In genomic region chr9:4640027-4640426, GRCh38 we compare ENCODE assay signal across 8 cellular contexts. TPM values are rescaled to one million over a fixed set of nuclear protein-coding genes. Genes with fewer than 3 reads are reported as not detected.
A peak's percentile ranks its signal among the peaks of the same experiment; 100 is the strongest.
DNase-seq lines count a peak whose midpoint lies in the region; ATAC-seq and TF ChIP-seq lines count a peak whose summit lies in the region.

No MANE protein-coding gene starts in this region.

- no peaks in the 10 kb centered on the region for H3K27me3 Mint-ChIP-seq in activated T-cell treated with anti-CD3 and anti-CD28 coated beads, Interleukin-2, amount 50 U/mL, for 24 hours
- H3K27me3 Mint-ChIP-seq in natural killer cell (ENCODE audit: low read depth in 2 of 2) = peaks cover 14 to 24% of the 10 kb centered on the region in 2 donors

- peaks cover 6% of the 10 kb centered on the region for H3K4me1 Mint-ChIP-seq in activated T-cell treated with anti-CD3 and anti-CD28 coated beads, Interleukin-2, amount 50 U/mL, for 24 hours (ENCODE audit: low read depth)
- peaks cover 0 to 5% of the 10 kb centered on the region in 2 donors for H3K4me1 Mint-ChIP-seq in natural killer cell

- no peaks in the 10 kb centered on the region for H3K9me3 Mint-ChIP-seq in activated T-cell treated with anti-CD3 and anti-CD28 coated beads, Interleukin-2, amount 50 U/mL, for 24 hours
- no peaks in the 10 kb centered on the region for H3K9me3 Mint-ChIP-seq in natural killer cell

- no peak for TF ChIP-seq CTCF in natural killer cell (IDR thresholded peaks at IDR 0.05)

- no peaks in the 10 kb centered on the region for H3K36me3 Mint-ChIP-seq in activated T-cell treated with anti-CD3 and anti-CD28 coated beads, Interleukin-2, amount 50 U/mL, for 24 hours (ENCODE audit: low read depth)
- no peaks in the 10 kb centered on the region for H3K36me3 Mint-ChIP-seq in natural killer cell

- no peak overlapping the region for H3K27ac Mint-ChIP-seq in activated T-cell treated with anti-CD3 and anti-CD28 coated beads, Interleukin-2, amount 50 U/mL, for 24 hours
- H3K27ac Mint-ChIP-seq in natural killer cell = no peak overlapping the region

- intact Hi-C loops in natural killer cell (cut with micrococcal nuclease) = no loop called here

- no peak overlapping the region for H3K4me3 Mint-ChIP-seq in activated T-cell treated with anti-CD3 and anti-CD28 coated beads, Interleukin-2, amount 50 U/mL, for 24 hours
- no peak overlapping the region for H3K4me3 Mint-ChIP-seq in natural killer cell

- ATAC-seq in GM19328 (IDR thresholded peaks at IDR 0.05; ENCODE audit: unreplicated experiment) = no peak
- no peak for ATAC-seq in natural killer cell

- DNase-seq in NCI-H510A treated with DMSO at 0.1 percent for 48 hours (lab: John Stamatoyannopoulos, UW) (peak; percentile 8), NCI-H510A (lab: John Stamatoyannopoulos, UW) (no peak), NCI-H1694 treated with DMSO at 0.1 percent for 48 hours (lab: John Stamatoyannopoulos, UW) (peak; percentile 10), iPS-NIHi7 (ENCODE audit: extremely low spot score) (peak; percentile 51), natural killer cell (no peak), HCEC 1CT (no peak)
- peak; percentile 39 for DNase-seq in activated T-cell treated with anti-CD3 and anti-CD28 coated beads, Interleukin-2, amount 50 U/mL, for 24 hours

RNA-seq across cellular contexts. Expression of gene PLPP6, which starts 22.1 kb away (rescaled TPM):
- 1 to 10 TPM; 3.7 to 5.6 (median 3.8) TPM for total RNA-seq in natural killer cell

RNA-seq across cellular contexts. Expression of gene SPATA6L, which starts 26.3 kb away (rescaled TPM):
- 1 to 10 TPM; 2.0 to 4.7 (median 4.3) TPM for total RNA-seq in natural killer cell

RNA-seq across cellular contexts. Expression of gene CDC37L1, which starts 39.3 kb away (rescaled TPM):
- total RNA-seq in natural killer cell = 10 to 100 TPM; 11.6 to 20.1 (median 13.0) TPM

Comparison
In these comparisons a context has a peak if more than half of its experiments do, and no peak if none do; other contexts are left out.
1. DNase-seq: peak in NCI-H510A treated with DMSO at 0.1 percent for 48 hours (single experiment), NCI-H1694 treated with DMSO at 0.1 percent for 48 hours (single experiment), activated T-cell treated with anti-CD3 and anti-CD28 coated beads, Interleukin-2, amount 50 U/mL, for 24 hours (single experiment) and iPS-NIHi7 (single experiment); none in NCI-H510A (single experiment), natural killer cell (single experiment) and HCEC 1CT (single experiment).